ENCODE assay signal across 23 cellular contexts in the genomic region with DNA sequence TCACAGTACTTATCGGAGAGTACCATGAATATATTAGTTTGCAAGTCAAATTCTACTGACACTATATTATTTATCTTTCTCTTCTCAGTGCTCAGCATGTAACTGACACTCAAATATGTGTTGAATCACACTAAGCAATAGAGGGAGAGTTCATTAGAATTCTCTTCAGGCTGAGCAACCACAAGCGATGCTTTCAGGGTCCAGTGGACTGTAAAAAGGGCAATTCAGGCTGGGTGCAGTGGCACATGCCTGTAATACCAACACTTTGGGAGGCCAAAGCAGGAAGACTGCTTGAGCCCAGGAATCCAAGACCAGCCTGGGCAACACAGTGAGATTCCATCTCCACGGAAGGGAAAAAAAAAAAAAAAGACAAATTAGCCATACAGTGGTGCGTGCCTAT. TPM values are rescaled to one million over a fixed set of nuclear protein-coding genes. Genes with fewer than 3 reads are reported as not detected.
DNase-seq lines count a peak whose midpoint lies in the region; ATAC-seq, FAIRE-seq and TF ChIP-seq lines count a peak whose summit lies in the region.
"Had no signal": no experiment of that assay in that cellular context is flagged by ENCODE, and none has a peak within 500 bp of the region (broad histone marks: within the 10 kb centered on the region; RNA-seq: fewer than 3 reads in every experiment).

No MANE protein-coding gene starts in this region.

- in situ Hi-C loops in ACHN (cut with HindIII; ENCODE audit: low pct_ligation_motif_present, low pct_unique_long_range_greater_than_20kb, low sequenced_read_pairs): no loop called here

- H3K79me1 ChIP-seq in mesenchymal stem cell (replicated peaks; ENCODE audit: low read length, poor library complexity, severe bottlenecking): peaks cover 3% of the 10 kb centered on the region

- H3K27me3 Mint-ChIP-seq in activated naive CD8-positive, alpha-beta T cell treated with anti-CD3 and anti-CD28 coated beads, Interleukin-2, amount 50 U/mL, for 24 hours: no peaks in the 10 kb centered on the region
- H3K27me3 Mint-ChIP-seq: dendritic cell treated with granulocyte-macrophage colony-stimulating factor and Interleukin-4, amounts not matched to agents 40 ng/mL and 50 ng/mL, for 4 days; IgD-negative memory B cell had no signal

- H4K8ac ChIP-seq in mesenchymal stem cell (ENCODE audit: low read length): no peak overlapping the region

- H2AFZ ChIP-seq in mesenchymal stem cell (ENCODE audit: low read depth, low read length): no peak overlapping the region

- no peaks in the 10 kb centered on the region for H3K9me3 Mint-ChIP-seq in activated naive CD8-positive, alpha-beta T cell treated with anti-CD3 and anti-CD28 coated beads, Interleukin-2, amount 50 U/mL, for 24 hours
- H3K9me3 Mint-ChIP-seq: dendritic cell treated with granulocyte-macrophage colony-stimulating factor and Interleukin-4, amounts not matched to agents 40 ng/mL and 50 ng/mL, for 4 days; IgD-negative memory B cell; T-helper 2 cell treated with Interferon-gamma antibody and Interleukin-4, amounts not matched to agents 5 μg/mL and 100 μg/mL, for 36 hours had no signal

- no peak overlapping the region for H3K18ac ChIP-seq in mesenchymal stem cell (ENCODE audit: low read depth in 1 of 2, low read length in 2 of 2)

- no peak for TF ChIP-seq EP300 in Ishikawa (IDR thresholded peaks at IDR 0.05; ENCODE audit: borderline replicate concordance)

- no peak overlapping the region for H3K9ac ChIP-seq in mesenchymal stem cell (ENCODE audit: low read length)

- peaks cover 19% of the 10 kb centered on the region for H3K4me1 Mint-ChIP-seq in activated naive CD8-positive, alpha-beta T cell treated with anti-CD3 and anti-CD28 coated beads, Interleukin-2, amount 50 U/mL, for 24 hours

- no peak overlapping the region for H3K4me2 ChIP-seq in mesenchymal stem cell (ENCODE audit: low read length, poor library complexity, severe bottlenecking)

- no peak for ATAC-seq in HG03469 (IDR thresholded peaks at IDR 0.05; ENCODE audit: unreplicated experiment)
- ATAC-seq in activated naive CD8-positive, alpha-beta T cell treated with anti-CD3 and anti-CD28 coated beads, Interleukin-2, amount 50 U/mL, for 24 hours: no peak
- ATAC-seq: right cardiac atrium had no signal

- H2BK12ac ChIP-seq in mesenchymal stem cell (ENCODE audit: low read length in 2 of 2): no peak overlapping the region

- H3K9me3 ChIP-seq in mesenchymal stem cell (ENCODE audit: control insufficient read depth, low read length) (no peaks in the 10 kb centered on the region), small intestine (ENCODE audit: control insufficient read depth, low read depth) (no peaks in the 10 kb centered on the region)
- H3K9me3 ChIP-seq: breast epithelium, upper lobe of left lung had no signal

- 92% methylated on average over 4 of the region's 4 CpGs for WGBS in mesenchymal stem cell
- 92 to 97% (median 93%) methylated on average over 4 of the region's 4 CpGs for WGBS in small intestine, 3 donors

- H3K4me3 Mint-ChIP-seq in activated naive CD8-positive, alpha-beta T cell treated with anti-CD3 and anti-CD28 coated beads, Interleukin-2, amount 50 U/mL, for 24 hours: no peak overlapping the region
- H3K4me3 Mint-ChIP-seq: dendritic cell treated with granulocyte-macrophage colony-stimulating factor and Interleukin-4, amounts not matched to agents 40 ng/mL and 50 ng/mL, for 4 days; IgD-negative memory B cell; T-helper 2 cell treated with Interferon-gamma antibody and Interleukin-4, amounts not matched to agents 5 μg/mL and 100 μg/mL, for 36 hours had no signal

- H3K36me3 ChIP-seq in mesenchymal stem cell (ENCODE audit: control insufficient read depth in 1 of 2, insufficient read depth in 2 of 2, low read depth in 1 of 2, low read length in 2 of 2): no peaks in the 10 kb centered on the region
- no peaks in the 10 kb centered on the region for H3K36me3 ChIP-seq in small intestine (ENCODE audit: control insufficient read depth in 2 of 2, insufficient read depth in 2 of 2, low read length in 2 of 2)
- H3K36me3 ChIP-seq: breast epithelium, upper lobe of left lung, WERI-Rb-1 had no signal

- no peak for TF ChIP-seq RAD21 in Ishikawa (IDR thresholded peaks at IDR 0.05; ENCODE audit: low read depth)

- H2BK120ac ChIP-seq in mesenchymal stem cell (ENCODE audit: low read depth, low read length): no peak overlapping the region

- H2AK5ac ChIP-seq in mesenchymal stem cell (ENCODE audit: low read length, severe bottlenecking): no peak overlapping the region

- H3K23ac ChIP-seq in mesenchymal stem cell (ENCODE audit: low read length in 2 of 2): no peak overlapping the region

- H3K27ac Mint-ChIP-seq in activated naive CD8-positive, alpha-beta T cell treated with anti-CD3 and anti-CD28 coated beads, Interleukin-2, amount 50 U/mL, for 24 hours: no peak overlapping the region
- H3K27ac Mint-ChIP-seq: dendritic cell treated with granulocyte-macrophage colony-stimulating factor and Interleukin-4, amounts not matched to agents 40 ng/mL and 50 ng/mL, for 4 days had no signal

- peak; percentile 86 for DNase-seq in ACHN
- DNase-seq in caudate nucleus (lab: John Stamatoyannopoulos, UW): peak in 24 of 61 donors; percentile 3 to 46 (median 20)
- DNase-seq in mesenchymal stem cell: no peak
- DNase-seq in small intestine: no peak
- no peak for DNase-seq in activated naive CD8-positive, alpha-beta T cell treated with anti-CD3 and anti-CD28 coated beads, Interleukin-2, amount 50 U/mL, for 24 hours
- no peak for DNase-seq in stimulated activated CD4-positive, alpha-beta T cell treated with anti-CD3 and anti-CD28 coated beads, Interleukin-2, amount 100 ng/mL, for 48 hours
- DNase-seq: activated effector memory CD4-positive, alpha-beta T cell treated with anti-CD3 and anti-CD28 coated beads, Interleukin-2, amount 50 U/mL, for 16 hours; AML-193; DMS79 treated with DMSO at 0.1 percent for 48 hours; MV-4-11; NCI-H1694 treated with DMSO at 0.1 percent for 48 hours; NCI-H774; right cardiac atrium; upper lobe of left lung; WERI-Rb-1 had no signal

- no peak overlapping the region for H2BK5ac ChIP-seq in mesenchymal stem cell (ENCODE audit: low read depth, low read length, poor library complexity, severe bottlenecking)

- no peak overlapping the region for H3K14ac ChIP-seq in mesenchymal stem cell (ENCODE audit: low read length in 2 of 2)

- H3K4me1 ChIP-seq in mesenchymal stem cell (ENCODE audit: control insufficient read depth, insufficient read depth, low read depth, low read length) (peaks cover 12% of the 10 kb centered on the region), small intestine (ENCODE audit: control insufficient read depth in 2 of 2, insufficient read depth in 1 of 2, low read depth in 1 of 2, low read length in 1 of 2) (no peaks in the 10 kb centered on the region)
- H3K4me1 ChIP-seq: breast epithelium, upper lobe of left lung had no signal

- no peak for FAIRE-seq in small intestine (lab: Jason Lieb, UNC)
- FAIRE-seq: endothelial cell of umbilical vein had no signal

- no peak overlapping the region for H3K4ac ChIP-seq in mesenchymal stem cell (ENCODE audit: low read depth in 1 of 2, low read length in 2 of 2)

- H3K27ac ChIP-seq in caudate nucleus (ENCODE audit: low read depth, low read length): peak overlapping the region; percentile 2
- H3K27ac ChIP-seq in mesenchymal stem cell (ENCODE audit: low read length, poor library complexity, severe bottlenecking): peak overlapping the region; percentile 74
- no peak overlapping the region for H3K27ac ChIP-seq in small intestine (ENCODE audit: low read depth in 1 of 2, low read length in 1 of 2)
- H3K27ac ChIP-seq: 22Rv1, breast epithelium, upper lobe of left lung, WERI-Rb-1 had no signal

- no peak overlapping the region for H4K91ac ChIP-seq in mesenchymal stem cell (ENCODE audit: low read length)

- H2BK15ac ChIP-seq in mesenchymal stem cell (ENCODE audit: low read depth, poor library complexity, severe bottlenecking): no peak overlapping the region

- peaks cover 2% of the 10 kb centered on the region for H3K36me3 Mint-ChIP-seq in activated naive CD8-positive, alpha-beta T cell treated with anti-CD3 and anti-CD28 coated beads, Interleukin-2, amount 50 U/mL, for 24 hours (ENCODE audit: low read depth)

- H3K4me3 ChIP-seq in mesenchymal stem cell (ENCODE audit: insufficient read depth in 1 of 2, low read depth in 1 of 2, low read length in 2 of 2) (no peak overlapping the region), small intestine (ENCODE audit: low read depth in 1 of 2, low read length in 2 of 2) (no peak overlapping the region)
- H3K4me3 ChIP-seq: breast epithelium, upper lobe of left lung had no signal

- H3K27me3 ChIP-seq in mesenchymal stem cell (ENCODE audit: control insufficient read depth in 1 of 2, insufficient read depth in 1 of 2, low read length in 2 of 2) (no peaks in the 10 kb centered on the region), small intestine (ENCODE audit: control insufficient read depth in 2 of 2, insufficient read depth in 2 of 2, low read length in 2 of 2) (no peaks in the 10 kb centered on the region)
- H3K27me3 ChIP-seq: breast epithelium, upper lobe of left lung had no signal

TF ChIP-seq in Ishikawa, 13 proteins besides CTCF, POLR2A, EP300 and RAD21:
- TF ChIP-seq EGR1 (IDR thresholded peaks at IDR 0.05) (no peak), TEAD4 (IDR thresholded peaks at IDR 0.05) (peak; percentile 13; the same call in 1 of the 2 replicates)

RNA-seq across cellular contexts. Expression of gene PDE6D, which starts 16.3 kb away (rescaled TPM):
- 19.6 TPM for polyA plus RNA-seq in mesenchymal stem cell (2013, experiment 1 of 2)
- polyA plus RNA-seq in mesenchymal stem cell (2013, experiment 2 of 2): 19.9 TPM
- polyA plus RNA-seq in small intestine: 10 to 100 TPM; 24.3 to 28.1 (median 26.8) TPM

RNA-seq across cellular contexts. Expression of gene COPS7B, which starts 21.5 kb away (rescaled TPM):
- polyA plus RNA-seq in mesenchymal stem cell (2013, experiment 1 of 2): 28.1 TPM
- polyA plus RNA-seq in mesenchymal stem cell (2013, experiment 2 of 2): 24.5 TPM
- 10 to 100 TPM in 2 of 3 donors, 1 to 10 TPM in 1; 9.5 to 20.0 (median 12.3) TPM for polyA plus RNA-seq in small intestine

RNA-seq across cellular contexts. Expression of gene PTMA, which starts 56.4 kb away (rescaled TPM):
- 1,344 TPM for polyA plus RNA-seq in mesenchymal stem cell (2013, experiment 1 of 2)
- 1,330 TPM for polyA plus RNA-seq in mesenchymal stem cell (2013, experiment 2 of 2)
- 1,000 to 10,000 TPM; 1,019 to 2,156 (median 1,110) TPM for polyA plus RNA-seq in small intestine

Comparison
In these comparisons a context has a peak if more than half of its experiments do, and no peak if none do; other contexts are left out.
1. H3K27ac ChIP-seq: peak in caudate nucleus (single experiment) and mesenchymal stem cell (single experiment); none in small intestine (0 of 2).